Comparison of ENCODE assay signal across 10 cellular contexts in genomic region chr1:24157921-24158481, GRCh38. TPM values are rescaled to one million over a fixed set of nuclear protein-coding genes. Genes with fewer than 3 reads are reported as not detected.
DNase-seq lines count a peak whose midpoint lies in the region; TF ChIP-seq lines count a peak whose summit lies in the region.
"Had no signal": no experiment of that assay in that cellular context is flagged by ENCODE, and none has a peak within 500 bp of the region (broad histone marks: within the 10 kb centered on the region; RNA-seq: fewer than 3 reads in every experiment).

No MANE protein-coding gene starts in this region.

- H3K79me2 ChIP-seq in fibroblast of lung (ENCODE audit: control insufficient read depth, insufficient read depth, low read length) (no peaks in the 10 kb centered on the region), osteoblast (ENCODE audit: insufficient read depth, low read length) (no peaks in the 10 kb centered on the region)

- no peak overlapping the region for H3K4me2 ChIP-seq in fibroblast of lung (ENCODE audit: extremely low read depth, insufficient read depth, low read length)
- H3K4me2 ChIP-seq in osteoblast (ENCODE audit: insufficient read depth, low read length) = no peak overlapping the region

- TF ChIP-seq CTCF in fibroblast of lung (conservative IDR thresholded peaks at IDR 0.05 in 1 of 2, IDR thresholded peaks at IDR 0.05 in 1 of 2; ENCODE audit: low read depth in 1 of 2, low read length in 2 of 2) = peak; percentile 6 to 16
- peak; percentile 53 for TF ChIP-seq CTCF in osteoblast (IDR thresholded peaks at IDR 0.05; ENCODE audit: extremely low read depth, low read depth, low read length)

- H3K4me3 ChIP-seq in MG63 (no peak overlapping the region), fibroblast of lung (replicated peaks in 1 of 4; ENCODE audit: control extremely low read depth in 1 of 4, insufficient read depth in 1 of 4, low read depth in 3 of 4, low read length in 4 of 4) (no peak overlapping the region), osteoblast (ENCODE audit: insufficient read depth, low read length) (no peak overlapping the region)
- H3K4me3 ChIP-seq: prostate gland had no signal

- in situ Hi-C loops in G401 (cut with HindIII; ENCODE audit: low sequenced_read_pairs) = no loop called here

- no peak overlapping the region for H2AFZ ChIP-seq in fibroblast of lung (ENCODE audit: low read length)
- no peak overlapping the region for H2AFZ ChIP-seq in osteoblast (ENCODE audit: low read length)

- H3K36me3 ChIP-seq in MG63 = no peaks in the 10 kb centered on the region
- no peaks in the 10 kb centered on the region for H3K36me3 ChIP-seq in fibroblast of lung (ENCODE audit: control insufficient read depth, insufficient read depth, low read length)
- H3K36me3 ChIP-seq in osteoblast (ENCODE audit: insufficient read depth, low read length) = no peaks in the 10 kb centered on the region
- H3K36me3 ChIP-seq: prostate gland had no signal

- H3K27me3 ChIP-seq in MG63 (no peaks in the 10 kb centered on the region), fibroblast of lung (ENCODE audit: control insufficient read depth, insufficient read depth, low read length) (peaks cover 13% of the 10 kb centered on the region), osteoblast (ENCODE audit: insufficient read depth, low read length) (peaks cover 22% of the 10 kb centered on the region)

- no peaks in the 10 kb centered on the region for H4K20me1 ChIP-seq in fibroblast of lung (ENCODE audit: control insufficient read depth, extremely low read depth, insufficient read depth, low read length)
- no peaks in the 10 kb centered on the region for H4K20me1 ChIP-seq in osteoblast (ENCODE audit: insufficient read depth, low read length)

- no peak overlapping the region for H3K9ac ChIP-seq in fibroblast of lung (ENCODE audit: insufficient read depth, low read length)

- H3K9me3 ChIP-seq in MG63 = no peaks in the 10 kb centered on the region
- H3K9me3 ChIP-seq in fibroblast of lung (ENCODE audit: control insufficient read depth, insufficient read depth, low read depth, low read length) = no peaks in the 10 kb centered on the region
- H3K9me3 ChIP-seq in osteoblast (ENCODE audit: low read depth, low read length) = no peaks in the 10 kb centered on the region
- H3K9me3 ChIP-seq: prostate gland had no signal

- no peak overlapping the region for H3K27ac ChIP-seq in fibroblast of lung (ENCODE audit: insufficient read depth, low read length)
- no peak overlapping the region for H3K27ac ChIP-seq in osteoblast (ENCODE audit: low read depth, low read length)
- H3K27ac ChIP-seq: prostate gland had no signal

- DNase-seq in G401 (ENCODE audit: low spot score) = peak; percentile 97
- DNase-seq in MG63 = peak; percentile 29
- DNase-seq in fibroblast of lung (ENCODE audit: low read depth in 2 of 2) = no peak
- DNase-seq in osteoblast (ENCODE audit: insufficient read length, low spot score, missing footprints) = no peak
- no peak for DNase-seq in T1000 (lab: John Stamatoyannopoulos, UW)
- DNase-seq in NOMO-1 (lab: John Stamatoyannopoulos, UW; ENCODE audit: unreplicated experiment in 2 of 2) = no peak
- no peak for DNase-seq in KG1 (lab: John Stamatoyannopoulos, UW)
- DNase-seq: activated gamma-delta T cell, MM.1S had no signal

- H3K4me1 ChIP-seq in fibroblast of lung (ENCODE audit: control insufficient read depth, extremely low read depth, insufficient read depth, low read length) (no peaks in the 10 kb centered on the region), osteoblast (ENCODE audit: insufficient read depth, low read length) (no peaks in the 10 kb centered on the region)
- H3K4me1 ChIP-seq: prostate gland had no signal

RNA-seq across cellular contexts. Expression of gene IL22RA1, which starts 15.1 kb away (rescaled TPM):
- not detected in 2 replicates for total RNA-seq in G401 (2014; rRNA removed; shearing (Covaris generic))
- total RNA-seq in MG63 (2014; rRNA removed; shearing (Covaris generic); ENCODE audit: low replicate concordance) = 0.86 TPM in 1 of 2 replicates, not detected in the other
- total RNA-seq in fibroblast of lung (under 0.01 TPM in 1 of 2 replicates, not detected in the other), osteoblast (under 0.01 TPM in 2 replicates)
- polyA plus RNA-seq in fibroblast of lung = 0.03 and 0.06 TPM in 2 replicates
- 0.05 and 0.13 TPM in 2 replicates for polyA plus RNA-seq in fibroblast of lung (2012)
- polyA minus RNA-seq in fibroblast of lung (ENCODE audit: low replicate concordance) = not detected in 2 replicates

RNA-seq across cellular contexts. Expression of gene IFNLR1, which starts 29.1 kb away (rescaled TPM):
- total RNA-seq in G401 (2014; rRNA removed; shearing (Covaris generic)) = 0.62 and 1.5 TPM in 2 replicates
- 0.25 and 0.36 TPM in 2 replicates for total RNA-seq in MG63 (2014; rRNA removed; shearing (Covaris generic); ENCODE audit: low replicate concordance)
- total RNA-seq in fibroblast of lung = under 0.01 TPM in 1 of 2 replicates, not detected in the other
- 0.02 TPM in 1 of 2 replicates, not detected in the other for polyA plus RNA-seq in fibroblast of lung
- not detected in 2 replicates for polyA plus RNA-seq in fibroblast of lung (2012)
- not detected in 2 replicates for polyA minus RNA-seq in fibroblast of lung (ENCODE audit: low replicate concordance)
- under 0.01 TPM in 1 of 2 replicates, not detected in the other for total RNA-seq in osteoblast

RNA-seq across cellular contexts. Expression of gene MYOM3, which starts 46.1 kb away (rescaled TPM):
- 0.49 and 0.54 TPM in 2 replicates for total RNA-seq in G401 (2014; rRNA removed; shearing (Covaris generic))
- total RNA-seq in MG63 (2014; rRNA removed; shearing (Covaris generic); ENCODE audit: low replicate concordance) = 0.13 TPM in 1 of 2 replicates, not detected in the other
- total RNA-seq in fibroblast of lung = not detected in 2 replicates
- polyA plus RNA-seq in fibroblast of lung = not detected in 2 replicates
- polyA plus RNA-seq in fibroblast of lung (2012) = not detected in 2 replicates
- polyA minus RNA-seq in fibroblast of lung (ENCODE audit: low replicate concordance) = not detected in 2 replicates
- under 0.01 TPM in 1 of 2 replicates, not detected in the other for total RNA-seq in osteoblast

Comparison
In these comparisons a context has a peak if more than half of its experiments do, and no peak if none do; other contexts are left out.
1. DNase-seq: peak in G401 (single experiment) and MG63 (single experiment); none in fibroblast of lung (0 of 2), osteoblast (single experiment), T1000 (single experiment), NOMO-1 (0 of 2) and KG1 (single experiment).